Comparison of ENCODE assay signal across 3 cellular contexts in genomic region chr6:42156638-42157037, GRCh38.
A peak's percentile ranks its signal among the peaks of the same experiment; 100 is the strongest.
TF ChIP-seq lines count a peak whose summit lies in the region.

No MANE protein-coding gene starts in this region.

TF ChIP-seq in HEK293, 187 proteins besides CTCF, POLR2A, EP300 and RAD21:
- TF ChIP-seq ZFP41 (tag by site-specific recombination; IDR thresholded peaks at IDR 0.05; ENCODE audit: borderline replicate concordance) = no peak
- TF ChIP-seq REST (tag by site-specific recombination; IDR thresholded peaks at IDR 0.05) = 0 out of 2 replicates have a peak, but pooled peaks have one; percentile 23
- 0 out of 2 replicates have a peak, but pooled peaks have one; percentile 31 for TF ChIP-seq SCRT2 (tag by site-specific recombination; IDR thresholded peaks at IDR 0.05)
TF ChIP-seq in HEK293: peak in this region for 2.

TF ChIP-seq in K562, 482 proteins besides CTCF, POLR2A, EP300 and RAD21:
- TF ChIP-seq E2F6 (IDR thresholded peaks at IDR 0.05; ENCODE audit: borderline replicate concordance in 1 of 2, extremely low read depth in 1 of 2, insufficient read depth in 1 of 2, insufficient read length in 1 of 2, low read depth in 1 of 2, low read length in 1 of 2, poor library complexity in 1 of 2, severe bottlenecking in 1 of 2) (peak in 1 of 2 experiments; percentile 14), L3MBTL2 (IDR thresholded peaks at IDR 0.05) (peak; percentile 61), TOE1 (IDR thresholded peaks at IDR 0.05; ENCODE audit: borderline replicate concordance) (no peak), TOE1 (CRISPR knock-in tag; IDR thresholded peaks at IDR 0.05; ENCODE audit: borderline replicate concordance, low read depth) (no peak)

TF ChIP-seq in HEK293T, 16 proteins besides CTCF, POLR2A, EP300 and RAD21:
- TF ChIP-seq L3MBTL2 (conservative IDR thresholded peaks at IDR 0.05) = no peak
- TF ChIP-seq FOXA1 (IDR thresholded peaks at IDR 0.05) = no peak
- TF ChIP-seq ZNF384 (IDR thresholded peaks at IDR 0.05) = no peak
- TF ChIP-seq FOXM1 (IDR thresholded peaks at IDR 0.05; ENCODE audit: borderline replicate concordance) = no peak
- no peak for TF ChIP-seq LEF1 (IDR thresholded peaks at IDR 0.05; ENCODE audit: borderline replicate concordance)
- no peak for TF ChIP-seq TARDBP (IDR thresholded peaks at IDR 0.05)
- no peak for TF ChIP-seq BHLHE40 (IDR thresholded peaks at IDR 0.05; ENCODE audit: borderline replicate concordance)
- no peak for TF ChIP-seq CTBP1 (IDR thresholded peaks at IDR 0.05; ENCODE audit: borderline replicate concordance)
- no peak for TF ChIP-seq SUZ12 (IDR thresholded peaks at IDR 0.05)
- TF ChIP-seq ELF4 (IDR thresholded peaks at IDR 0.05) = no peak
- no peak for TF ChIP-seq FOXK2 (IDR thresholded peaks at IDR 0.05)
- TF ChIP-seq ARNT (IDR thresholded peaks at IDR 0.05) = no peak
- no peak for TF ChIP-seq PKNOX1 (IDR thresholded peaks at IDR 0.05)
- TF ChIP-seq HDGF (IDR thresholded peaks at IDR 0.05; ENCODE audit: borderline replicate concordance) = no peak
- TF ChIP-seq SP1 (IDR thresholded peaks at IDR 0.05) = no peak
- no peak for TF ChIP-seq NFRKB (IDR thresholded peaks at IDR 0.05)
